ENCODE assay signal across 8 cellular contexts in the genomic region with DNA sequence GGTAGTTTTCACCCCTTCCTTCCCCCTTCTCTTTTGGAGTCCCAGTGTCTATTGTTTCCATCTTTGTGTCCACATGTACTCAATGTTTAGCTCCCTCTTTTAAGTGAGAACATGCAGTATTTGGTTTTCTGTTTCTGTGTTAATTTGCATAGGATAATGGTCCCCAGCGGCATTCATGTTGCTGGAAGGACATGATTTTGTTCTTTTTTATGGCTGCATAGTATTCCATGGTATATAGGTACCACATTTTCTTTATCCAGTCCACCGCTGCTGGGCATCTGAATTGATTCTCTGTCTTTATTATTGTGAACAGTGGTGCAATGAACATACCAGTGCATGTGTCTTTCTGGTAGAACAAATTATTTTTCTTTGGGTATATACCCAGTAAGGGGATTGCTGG. TPM values are rescaled to one million over a fixed set of nuclear protein-coding genes. Genes with fewer than 3 reads are reported as not detected.
"Had no signal": no experiment of that assay in that cellular context is flagged by ENCODE, and none has a peak within 500 bp of the region (broad histone marks: within the 10 kb centered on the region; RNA-seq: fewer than 3 reads in every experiment).

No MANE protein-coding gene starts in this region.

- ATAC-seq: HepG2 had no signal

- FAIRE-seq: HepG2, HTR-8/SVneo had no signal

- DNase-seq: IMR-90, KBM-7, KG1 had no signal

- H3K27ac ChIP-seq: HL-60, KMS-11 had no signal

- H3K4me2 ChIP-seq: KMS-11 had no signal

- H3K9ac ChIP-seq: KMS-11 had no signal

RNA-seq across cellular contexts. Expression of gene HDGFL3, which starts 7.7 kb away (rescaled TPM):
- total RNA-seq: HT-29 had no signal
